9 cellular contexts compared by ENCODE assay signal in the genomic region with DNA sequence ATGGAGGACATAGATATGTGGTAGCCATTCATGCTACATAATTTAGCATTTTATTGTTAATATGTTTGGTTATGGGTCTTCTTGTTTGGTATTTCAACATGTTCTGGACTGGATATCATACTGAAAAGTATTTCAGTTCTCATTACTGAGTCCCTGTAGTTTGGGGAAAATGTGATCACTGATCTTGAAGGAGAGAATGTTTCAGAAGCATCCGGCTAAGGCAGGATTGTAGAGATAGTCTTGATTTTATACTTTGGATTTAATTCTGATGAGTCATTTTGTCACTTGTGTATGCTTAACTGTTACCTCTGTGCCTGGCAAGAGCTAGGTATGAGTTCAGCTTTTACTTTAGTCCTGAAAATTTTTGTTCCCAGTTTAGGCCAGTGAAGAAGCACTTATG. TPM values are rescaled to one million over a fixed set of nuclear protein-coding genes. Genes with fewer than 3 reads are reported as not detected.
DNase-seq lines count a peak whose midpoint lies in the region; TF ChIP-seq lines count a peak whose summit lies in the region.
"Had no signal": no experiment of that assay in that cellular context is flagged by ENCODE, and none has a peak within 500 bp of the region (broad histone marks: within the 10 kb centered on the region; RNA-seq: fewer than 3 reads in every experiment).

No MANE protein-coding gene starts in this region.

- peaks cover 71% of the 10 kb centered on the region for H3K36me3 Mint-ChIP-seq in activated naive CD4-positive, alpha-beta T cell treated with anti-CD3 and anti-CD28 coated beads for 36 hours (ENCODE audit: low read depth)
- H3K36me3 Mint-ChIP-seq in type B pancreatic cell, result peaks cover 50% of the 10 kb centered on the region

- CTCF ChIA-PET in activated naive CD4-positive, alpha-beta T cell treated with anti-CD3 and anti-CD28 coated beads for 36 hours (lab: Charles Lee), result interaction anchor here (0.7 to 5.2 kb wide), 12 partner anchors 8 to 111 kb away, joined by 3 to 30 read pairs (median 6); no protein-coding TSS in a partner anchor

- intact Hi-C loops in activated naive CD4-positive, alpha-beta T cell treated with anti-CD3 and anti-CD28 coated beads for 36 hours (cut with micrococcal nuclease), result loop anchor here (10.0 kb wide), 1 partner anchor 1328 kb away; the partner anchor contains the start of gene MCTP2

- H3K27ac Mint-ChIP-seq in activated naive CD4-positive, alpha-beta T cell treated with anti-CD3 and anti-CD28 coated beads for 36 hours, result peak overlapping the region; percentile 100
- H3K27ac Mint-ChIP-seq in type B pancreatic cell, result peak overlapping the region; percentile 100

- H3K9me3 Mint-ChIP-seq in activated naive CD4-positive, alpha-beta T cell treated with anti-CD3 and anti-CD28 coated beads for 36 hours, result no peaks in the 10 kb centered on the region
- H3K9me3 Mint-ChIP-seq in type B pancreatic cell, result no peaks in the 10 kb centered on the region

- H3K4me1 Mint-ChIP-seq in activated naive CD4-positive, alpha-beta T cell treated with anti-CD3 and anti-CD28 coated beads for 36 hours (ENCODE audit: low read depth), result peaks cover 71% of the 10 kb centered on the region
- peaks cover 60% of the 10 kb centered on the region for H3K4me1 Mint-ChIP-seq in type B pancreatic cell (ENCODE audit: unreplicated experiment)

- H3K4me3 Mint-ChIP-seq in activated naive CD4-positive, alpha-beta T cell treated with anti-CD3 and anti-CD28 coated beads for 36 hours, result peak overlapping the region; percentile 92
- peak overlapping the region; percentile 97 for H3K4me3 Mint-ChIP-seq in type B pancreatic cell

- H3K4me3 ChIP-seq in astrocyte of the spinal cord (ENCODE audit: low read depth, low read length), result no peak overlapping the region
- H3K4me3 ChIP-seq: mucosa of descending colon had no signal

- no peak for TF ChIP-seq CTCF in astrocyte of the spinal cord (IDR thresholded peaks at IDR 0.05; ENCODE audit: low read depth, low read length)
- no peak for TF ChIP-seq CTCF in type B pancreatic cell (conservative IDR thresholded peaks at IDR 0.05)

- in situ Hi-C loops in astrocyte of the spinal cord (cut with HindIII; ENCODE audit: low sequenced_read_pairs), result no loop called here

- H3K27me3 Mint-ChIP-seq in activated naive CD4-positive, alpha-beta T cell treated with anti-CD3 and anti-CD28 coated beads for 36 hours (ENCODE audit: low read depth), result peaks cover 4% of the 10 kb centered on the region
- H3K27me3 Mint-ChIP-seq in type B pancreatic cell, result peaks cover 3% of the 10 kb centered on the region

- DNase-seq in activated naive CD4-positive, alpha-beta T cell treated with anti-CD3 and anti-CD28 coated beads for 36 hours, result no peak
- DNase-seq in activated naive CD4-positive, alpha-beta T cell treated with anti-CD3 and anti-CD28 coated beads, Interleukin-2, amount 50 U/mL, for 16 hours, result no peak
- DNase-seq in astrocyte of the spinal cord (ENCODE audit: low read depth, low spot score), result peak; percentile 36
- peak; percentile 47 for DNase-seq in medulla oblongata (ENCODE audit: extremely low spot score)
- no peak for DNase-seq in type B pancreatic cell (ENCODE audit: extremely low spot score, unreplicated experiment)
- DNase-seq in RKO (ENCODE audit: low spot score), result no peak
- DNase-seq in stimulated activated CD4-positive, alpha-beta T cell treated with anti-CD3 and anti-CD28 coated beads, Interleukin-15, amount 100 ng/mL, for 24 hours, result no peak
- DNase-seq in NCI-H2029 (lab: John Stamatoyannopoulos, UW), result no peak
- DNase-seq: mucosa of descending colon had no signal

RNA-seq across cellular contexts. Expression of gene CHD2, which starts 7.1 kb away (rescaled TPM):
- 100 to 1,000 TPM; 164 to 185 TPM for total RNA-seq in activated naive CD4-positive, alpha-beta T cell treated with anti-CD3 and anti-CD28 coated beads for 36 hours
- total RNA-seq in type B pancreatic cell (ENCODE audit: low replicate concordance), result 123 and 135 TPM in 2 replicates

Comparison
In these comparisons a context has a peak if more than half of its experiments do, and no peak if none do; other contexts are left out.
1. DNase-seq: peak in astrocyte of the spinal cord (single experiment) and medulla oblongata (single experiment); none in activated naive CD4-positive, alpha-beta T cell treated with anti-CD3 and anti-CD28 coated beads for 36 hours (single experiment), activated naive CD4-positive, alpha-beta T cell treated with anti-CD3 and anti-CD28 coated beads, Interleukin-2, amount 50 U/mL, for 16 hours (single experiment), type B pancreatic cell (single experiment), RKO (single experiment), stimulated activated CD4-positive, alpha-beta T cell treated with anti-CD3 and anti-CD28 coated beads, Interleukin-15, amount 100 ng/mL, for 24 hours (single experiment) and NCI-H2029 (single experiment).